ENCODE assay signal across 18 cellular contexts in genomic region chr18:66393463-66393862, GRCh38.
"Had no signal": no experiment of that assay in that cellular context is flagged by ENCODE, and none has a peak within 500 bp of the region (broad histone marks: within the 10 kb centered on the region; RNA-seq: fewer than 3 reads in every experiment).

No MANE protein-coding gene starts in this region.

- H3K4me1 ChIP-seq: pancreas, sigmoid colon, testis had no signal

- ATAC-seq: activated T-cell treated with anti-CD3 and anti-CD28 coated beads, Interleukin-2, amount 50 U/mL, for 72 hours; left ventricle myocardium superior; pancreas; stimulated activated memory B cell treated with anti-CD40 and anti-IgM and Interleukin-4, amounts not matched to agents 10 μg/mL and 1 μg/mL and 100 μg/mL, for 72 hours had no signal

- FAIRE-seq: colon, pancreas had no signal

- H3K27me3 ChIP-seq: brain microvascular endothelial cell, dorsolateral prefrontal cortex, pancreas, sigmoid colon, testis had no signal

- H3K36me3 ChIP-seq: brain microvascular endothelial cell, pancreas, sigmoid colon had no signal

- H3K4me3 ChIP-seq: dorsolateral prefrontal cortex, pancreas, sigmoid colon, testis had no signal

- H3K27ac ChIP-seq: brain microvascular endothelial cell, dorsolateral prefrontal cortex, epithelial cell of prostate, pancreas, sigmoid colon, testis had no signal

- H3K9me3 ChIP-seq: pancreas, testis had no signal

- DNase-seq: activated effector memory CD4-positive, alpha-beta T cell treated with anti-CD3 and anti-CD28 coated beads, Interleukin-2, amount 50 U/mL, for 16 hours; activated naive CD4-positive, alpha-beta T cell treated with anti-CD3 and anti-CD28 coated beads, Interleukin-2, amount 50 U/mL, for 16 hours; activated T-cell treated with anti-CD3 and anti-CD28 coated beads, Interleukin-2, amount 50 U/mL, for 72 hours; aorta; brain microvascular endothelial cell; central memory CD4-positive, alpha-beta T cell; dorsolateral prefrontal cortex; foreskin fibroblast; hippocampal formation; left ventricle myocardium superior; pancreas; sigmoid colon; stimulated activated CD4-positive, alpha-beta T cell treated with anti-CD3 and anti-CD28 coated beads, Interleukin-4, amount 100 ng/mL, for 24 hours; T1000; testis had no signal
